Comparison of ENCODE assay signal across 9 cellular contexts in the genomic region with DNA sequence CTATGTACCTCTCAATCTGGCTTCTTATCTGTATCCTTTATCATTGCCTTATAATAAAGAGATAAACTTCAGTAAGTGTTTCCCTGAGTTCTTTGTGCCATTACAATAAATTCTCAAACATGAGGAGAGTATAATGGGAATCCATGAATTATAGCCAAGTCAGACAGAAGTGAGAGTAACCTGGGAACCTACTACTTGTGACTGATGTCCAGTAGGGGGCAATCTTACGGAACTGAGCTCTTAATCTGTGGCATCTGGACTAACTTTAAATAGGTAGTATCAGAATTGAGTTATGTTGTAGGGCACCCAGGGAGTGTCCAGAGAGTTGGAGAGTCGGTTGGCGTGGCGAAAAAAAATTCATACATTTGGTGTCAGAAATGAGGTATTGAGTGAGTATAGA.
DNase-seq lines count a peak whose midpoint lies in the region; ATAC-seq, FAIRE-seq and TF ChIP-seq lines count a peak whose summit lies in the region.
"Had no signal": no experiment of that assay in that cellular context is flagged by ENCODE, and none has a peak within 500 bp of the region (broad histone marks: within the 10 kb centered on the region; RNA-seq: fewer than 3 reads in every experiment).

No MANE protein-coding gene starts in this region.

- H3K79me1 ChIP-seq in H1 (ENCODE audit: low read depth, low read length) = no peaks in the 10 kb centered on the region

- no peaks in the 10 kb centered on the region for H3K79me2 ChIP-seq in H1 (ENCODE audit: control insufficient read depth in 1 of 2, insufficient read depth in 2 of 2, low read length in 2 of 2)

- POLR2A ChIA-PET in AG04450 (lab: Yijun Ruan, JAX) (no interaction called here), H1 (lab: Charles Lee; ENCODE audit: partially characterized antibody) (no interaction called here)

- H2BK15ac ChIP-seq in H1 (ENCODE audit: low read length) = no peak overlapping the region

- H2BK120ac ChIP-seq in H1 (replicated peaks; ENCODE audit: low read depth, low read length) = no peak overlapping the region

- no peak overlapping the region for H2AFZ ChIP-seq in H1 (ENCODE audit: low read length)

- H2BK12ac ChIP-seq in H1 (ENCODE audit: low read depth, low read length) = no peak overlapping the region

- no peaks in the 10 kb centered on the region for H3K23me2 ChIP-seq in H1 (ENCODE audit: low read depth, low read length)

- H3K4me1 ChIP-seq in H1 (replicated peaks in 1 of 4; ENCODE audit: control insufficient read depth in 3 of 4, insufficient read depth in 4 of 4, low read length in 3 of 4) = no peaks in the 10 kb centered on the region

- H3K4ac ChIP-seq in H1 (replicated peaks; ENCODE audit: insufficient read length, low read depth, low read length) = no peak overlapping the region

- no peak overlapping the region for H3K18ac ChIP-seq in H1 (ENCODE audit: extremely low read depth, low read length)

- TF ChIP-seq CTCF in AG04450 (IDR thresholded peaks at IDR 0.05; ENCODE audit: low read depth, low read length) (peak; percentile 40), H1 (IDR thresholded peaks at IDR 0.05; ENCODE audit: control extremely low read depth in 1 of 3, insufficient read depth in 1 of 3, low read depth in 1 of 3, low read length in 3 of 3) (peak in 2 of 3 experiments; percentile 36 to 72; a peak in 2 of 4 replicates)

- H2AK5ac ChIP-seq in H1 (ENCODE audit: low read depth, low read length) = no peak overlapping the region

- peak; percentile 7 for FAIRE-seq in H1 (lab: Jason Lieb, UNC)

- no peak for DNase-seq in AG04450 (ENCODE audit: low read depth, low spot score)
- peak; percentile 23 for DNase-seq in NCI-H146 treated with DMSO at 0.1 percent for 48 hours (lab: John Stamatoyannopoulos, UW; ENCODE audit: unreplicated experiment)
- peak in 1 of 2 experiments; percentile 10 for DNase-seq in H1 (ENCODE audit: low read depth in 1 of 2, low spot score in 2 of 2)
- DNase-seq in activated CD4-positive, alpha-beta T cell treated with anti-CD3 and anti-CD28 coated beads for 4 hours = no peak
- DNase-seq: stimulated activated naive CD4-positive, alpha-beta T cell had no signal

- H3K27ac ChIP-seq in AG04450 (ENCODE audit: low read depth, low read length) (no peak overlapping the region), H1 (ENCODE audit: low read depth, low read length) (no peak overlapping the region)

- peak; percentile 57 to 59 for TF ChIP-seq RAD21 in H1 (IDR thresholded peaks at IDR 0.05 in 1 of 2, conservative IDR thresholded peaks at IDR 0.05 in 1 of 2; ENCODE audit: low read depth in 2 of 2, low read length in 2 of 2)

- no peak for TF ChIP-seq EP300 in H1 (IDR thresholded peaks at IDR 0.05; ENCODE audit: borderline replicate concordance in 1 of 2, low read depth in 2 of 2, low read length in 2 of 2)

- H3K4me3 ChIP-seq in AG04450 (ENCODE audit: low read depth, low read length) (no peak overlapping the region), H1 (ENCODE audit: extremely low read depth in 1 of 4, insufficient read depth in 2 of 4, low read depth in 3 of 4, low read length in 4 of 4) (no peak overlapping the region)

- H3K14ac ChIP-seq in H1 (ENCODE audit: insufficient read length) = no peak overlapping the region

- H3K9me3 ChIP-seq in AG04450 (ENCODE audit: control insufficient read depth, insufficient read depth, low read length) (peaks cover 4% of the 10 kb centered on the region; the same call in 1 of the 2 replicates), H1 (ENCODE audit: insufficient read depth in 2 of 2, low read depth in 1 of 2, low read length in 1 of 2) (peaks cover 0 to 3% of the 10 kb centered on the region in 2 experiments; a peak in 2 of 4 replicates)

- CTCF ChIA-PET in AG04450 (lab: Charles Lee) = interaction anchor here (0.5 to 2.4 kb wide), 6 partner anchors 19 to 654 kb away, joined by 3 to 31 read pairs (median 4); no protein-coding TSS in a partner anchor
- CTCF ChIA-PET in H1 (lab: Charles Lee; ENCODE audit: partially characterized antibody) = interaction anchor here (0.6 to 4.0 kb wide), 36 partner anchors 11 to 1422 kb away, joined by 3 to 31 read pairs (median 4); no protein-coding TSS in a partner anchor

- WGBS in H1 (ENCODE audit: extremely low coverage in 1 of 2, insufficient coverage in 1 of 2, insufficient read length in 1 of 2, insufficient replicate concordance in 2 of 2, low coverage in 1 of 2, low lambda C conversion rate in 2 of 2, missing lambda C conversion rate in 1 of 2), 2 experiments = 77% methylated on average over 4 of the region's 4 CpGs; no CpG with 5 or more reads in 1 of the 2 experiments

- H3K27me3 ChIP-seq in AG04450 (ENCODE audit: control insufficient read depth, insufficient read depth, low read length) (no peaks in the 10 kb centered on the region), H1 (replicated peaks in 1 of 4; ENCODE audit: control insufficient read depth in 3 of 4, extremely low read depth in 1 of 4, insufficient read depth in 3 of 4, low read length in 3 of 4) (no peaks in the 10 kb centered on the region)

- TF ChIP-seq POLR2A in H1 (IDR thresholded peaks at IDR 0.05; ENCODE audit: control extremely low read depth in 1 of 2, low read depth in 2 of 2, low read length in 2 of 2) = no peak
- TF ChIP-seq POLR2A in GM18505 (IDR thresholded peaks at IDR 0.05; ENCODE audit: borderline replicate concordance, extremely low read depth, insufficient read depth, insufficient read length) = no peak

- H4K5ac ChIP-seq in H1 (ENCODE audit: insufficient read length, low read depth, low read length) = no peak overlapping the region

- H2BK20ac ChIP-seq in H1 (ENCODE audit: low read length) = no peak overlapping the region

- ATAC-seq in GM19395 (IDR thresholded peaks at IDR 0.05; ENCODE audit: unreplicated experiment) = peak; percentile 66
- ATAC-seq in GM18505 (IDR thresholded peaks at IDR 0.05; ENCODE audit: unreplicated experiment) = no peak
- ATAC-seq in HG03378 (IDR thresholded peaks at IDR 0.05; ENCODE audit: unreplicated experiment) = no peak
- ATAC-seq in GM18861 (IDR thresholded peaks at IDR 0.05; ENCODE audit: unreplicated experiment) = no peak

- no peaks in the 10 kb centered on the region for H3K36me3 ChIP-seq in H1 (ENCODE audit: control insufficient read depth in 2 of 4, insufficient read depth in 4 of 4, low read length in 3 of 4)

- H3K56ac ChIP-seq in H1 (replicated peaks; ENCODE audit: insufficient read length, low read depth, low read length) = no peak overlapping the region

- no peak overlapping the region for H3K4me2 ChIP-seq in H1 (ENCODE audit: insufficient read depth in 1 of 2, low read depth in 2 of 2, low read length in 2 of 2)

- H4K20me1 ChIP-seq in H1 (replicated peaks in 1 of 2; ENCODE audit: control insufficient read depth in 1 of 2, insufficient read depth in 2 of 2, low read length in 2 of 2) = no peaks in the 10 kb centered on the region

- H3K23ac ChIP-seq in H1 (ENCODE audit: insufficient read length) = no peak overlapping the region

- no peak overlapping the region for H4K8ac ChIP-seq in H1 (ENCODE audit: extremely low read depth, insufficient read depth, low read length)

- no peak overlapping the region for H2BK5ac ChIP-seq in H1 (ENCODE audit: low read depth, low read length)

- H4K91ac ChIP-seq in H1 (replicated peaks; ENCODE audit: insufficient read length, low read length) = no peak overlapping the region

- H3K9ac ChIP-seq in H1 (replicated peaks in 1 of 4; ENCODE audit: extremely low read depth in 1 of 4, low read depth in 3 of 4, low read length in 3 of 4) = no peak overlapping the region

TF ChIP-seq in H1, 55 proteins besides CTCF, POLR2A, EP300 and RAD21 (continues in another document):
- no peak for TF ChIP-seq RNF2 (IDR thresholded peaks at IDR 0.05; ENCODE audit: borderline replicate concordance, low read depth, low read length, missing control alignments, poor library complexity, severe bottlenecking)
